ENCODE assay signal across 8 cellular contexts in genomic region chr10:88990528-88991160, GRCh38. TPM values are rescaled to one million over a fixed set of nuclear protein-coding genes. Genes with fewer than 3 reads are reported as not detected.
DNase-seq lines count a peak whose midpoint lies in the region; ATAC-seq, FAIRE-seq and TF ChIP-seq lines count a peak whose summit lies in the region.

Gene FAS (plus strand): TSS chr10:88990798. CDS start chr10:88990877, 79 bp downstream.

- peak within 1 kb of the TSS; percentile 87 for H3K9ac ChIP-seq in astrocyte (ENCODE audit: low read length)

- H3K79me2 ChIP-seq in astrocyte (ENCODE audit: insufficient read depth, low read length): peaks cover 44% of the 10 kb centered on the region

- peak; percentile 84 for FAIRE-seq in HTR-8/SVneo (lab: Jason Lieb, UNC)
- no peak for FAIRE-seq in astrocyte (lab: Jason Lieb, UNC)

- H2AFZ ChIP-seq in astrocyte (ENCODE audit: low read depth, low read length): peak within 1 kb of the TSS; percentile 81

- peak; percentile 54 for ATAC-seq in GM21360 (IDR thresholded peaks at IDR 0.05; ENCODE audit: unreplicated experiment)

- H3K27me3 ChIP-seq in Caco-2 (replicated peaks; ENCODE audit: control insufficient read depth, insufficient read depth, low read length) (peaks cover 2% of the 10 kb centered on the region; the same call in 1 of the 2 replicates), astrocyte (ENCODE audit: insufficient read depth, low read length) (no peaks in the 10 kb centered on the region)

- TF ChIP-seq CTCF in Caco-2 (IDR thresholded peaks at IDR 0.05; ENCODE audit: insufficient read depth in 1 of 2, low read depth in 1 of 2, low read length in 1 of 2, severe bottlenecking in 1 of 2, unreplicated experiment in 1 of 2) (no peak), astrocyte (IDR thresholded peaks at IDR 0.05; ENCODE audit: insufficient read depth, low read depth, low read length) (no peak)

- POLR2A ChIA-PET in Caco-2 (lab: Charles Lee): no interaction called here

- H3K36me3 ChIP-seq in Caco-2 (ENCODE audit: control insufficient read depth, insufficient read depth, low read length): no peaks in the 10 kb centered on the region
- H3K36me3 ChIP-seq in astrocyte (ENCODE audit: insufficient read depth, low read length): no peaks in the 10 kb centered on the region

- H3K27me3 Mint-ChIP-seq in Caco-2 (ENCODE audit: insufficient read depth, unreplicated experiment): peaks cover 29% of the 10 kb centered on the region
- H3K27me3 Mint-ChIP-seq in astrocyte (ENCODE audit: low read depth, unreplicated experiment): no peaks in the 10 kb centered on the region

- no TSS peak for BruUV-seq in Caco-2 (replicated peaks; lab: Mats Ljungman, UMichigan)

- peak within 1 kb of the TSS; percentile 96 for H3K4me2 ChIP-seq in astrocyte (ENCODE audit: low read length)

- H3K27ac Mint-ChIP-seq in Caco-2 (ENCODE audit: unreplicated experiment) (no peak within 1 kb of the TSS), astrocyte (ENCODE audit: unreplicated experiment) (peak within 1 kb of the TSS; percentile 83)

- peak within 1 kb of the TSS; percentile 55 for H3K27ac ChIP-seq in astrocyte (ENCODE audit: low read depth, low read length)

- peak within 1 kb of the TSS; percentile 84 for H3K4me3 Mint-ChIP-seq in Caco-2 (ENCODE audit: unreplicated experiment)
- H3K4me3 Mint-ChIP-seq in astrocyte (ENCODE audit: unreplicated experiment): peak within 1 kb of the TSS; percentile 98

- peaks cover 5% of the 10 kb centered on the region; the same call in 1 of the 2 replicates for H3K4me1 ChIP-seq in Caco-2
- peaks cover 19% of the 10 kb centered on the region for H3K4me1 ChIP-seq in astrocyte (ENCODE audit: insufficient read depth, low read length)

- no peaks in the 10 kb centered on the region for H3K4me1 Mint-ChIP-seq in Caco-2 (ENCODE audit: low read depth, unreplicated experiment)
- H3K4me1 Mint-ChIP-seq in astrocyte (ENCODE audit: low read depth, unreplicated experiment): peaks cover 23% of the 10 kb centered on the region

- intact Hi-C loops in Caco-2 (cut with micrococcal nuclease; ENCODE audit: unreplicated experiment): no loop called here
- intact Hi-C loops in T-helper 2 cell treated with Interferon-gamma antibody and Interleukin-4, amounts not matched to agents 100 ng/mL and 5 ng/mL, for 36 hours (cut with micrococcal nuclease): loop anchor here (1.0 to 10.0 kb wide), 6 partner anchors 15 to 404 kb away; partner anchors contain the start of gene IFIT1

- H3K4me3 ChIP-seq in Caco-2 (ENCODE audit: low read depth, low read length) (peak within 1 kb of the TSS; percentile 36), astrocyte (ENCODE audit: insufficient read depth, low read depth, low read length) (peak within 1 kb of the TSS; percentile 97), skeletal muscle cell (ENCODE audit: low read depth, low read length) (peak within 1 kb of the TSS; percentile 81)

- H3K36me3 Mint-ChIP-seq in Caco-2 (ENCODE audit: insufficient read depth, unreplicated experiment) (no peaks in the 10 kb centered on the region), astrocyte (ENCODE audit: low read depth, unreplicated experiment) (no peaks in the 10 kb centered on the region)

- H3K9me3 ChIP-seq in Caco-2: no peaks in the 10 kb centered on the region
- H3K9me3 ChIP-seq in astrocyte (ENCODE audit: insufficient read depth, low read depth, low read length): no peaks in the 10 kb centered on the region

- H3K9me3 Mint-ChIP-seq in Caco-2 (ENCODE audit: unreplicated experiment): no peaks in the 10 kb centered on the region
- H3K9me3 Mint-ChIP-seq in astrocyte (ENCODE audit: unreplicated experiment): no peaks in the 10 kb centered on the region

- DNase-seq in Caco-2 (peak in 1 of 2 experiments; percentile 13), HTR-8/SVneo (ENCODE audit: insufficient read length, low spot score) (peak; percentile 56), astrocyte (ENCODE audit: low read depth) (peak; percentile 45), hypothalamus (lab: John Stamatoyannopoulos, UW) (peak in 40 of 51 donors; percentile 11 to 74 (median 44)), skeletal muscle cell (ENCODE audit: low read depth) (no peak), NCI-H1436 treated with DMSO at 0.1 percent for 48 hours (lab: John Stamatoyannopoulos, UW) (no peak)

- H4K20me1 ChIP-seq in astrocyte (ENCODE audit: insufficient read depth, low read length): peaks cover 23% of the 10 kb centered on the region

- CTCF ChIA-PET in Caco-2 (lab: Charles Lee): interaction anchor here (0.6 to 1.2 kb wide), 2 partner anchors 58 to 994 kb away, joined by 3 read pairs; no protein-coding TSS in a partner anchor

RNA-seq across cellular contexts. Expression of gene FAS, which starts in this region (rescaled TPM):
- total RNA-seq in Caco-2 (2022): not detected in 2 replicates
- 48.6 and 50.8 TPM in 2 replicates for total RNA-seq in T-helper 2 cell treated with Interferon-gamma antibody and Interleukin-4, amounts not matched to agents 100 ng/mL and 5 ng/mL, for 36 hours
- total RNA-seq in astrocyte: 32.3 and 32.6 TPM in 2 replicates

Comparison
In these comparisons a context has a peak if more than half of its experiments do, and no peak if none do; other contexts are left out.
1. RNA of gene FAS (total RNA-seq): 48.6 to 50.8 TPM in T-helper 2 cell treated with Interferon-gamma antibody and Interleukin-4, amounts not matched to agents 100 ng/mL and 5 ng/mL, for 36 hours and 32.3 to 32.6 TPM in astrocyte; not detected in Caco-2; every median in the first group is over 10 times any median in the second.
2. DNase-seq: peak in HTR-8/SVneo (single experiment), astrocyte (single experiment) and hypothalamus (40 of 51); none in skeletal muscle cell (single experiment) and NCI-H1436 treated with DMSO at 0.1 percent for 48 hours (single experiment).
3. H3K4me3 ChIP-seq: peak in every context shown above with its lines; median percentile 97 in astrocyte; 81 in skeletal muscle cell; 36 in Caco-2.